Comparison of ENCODE assay signal across 8 cellular contexts in the genomic region with DNA sequence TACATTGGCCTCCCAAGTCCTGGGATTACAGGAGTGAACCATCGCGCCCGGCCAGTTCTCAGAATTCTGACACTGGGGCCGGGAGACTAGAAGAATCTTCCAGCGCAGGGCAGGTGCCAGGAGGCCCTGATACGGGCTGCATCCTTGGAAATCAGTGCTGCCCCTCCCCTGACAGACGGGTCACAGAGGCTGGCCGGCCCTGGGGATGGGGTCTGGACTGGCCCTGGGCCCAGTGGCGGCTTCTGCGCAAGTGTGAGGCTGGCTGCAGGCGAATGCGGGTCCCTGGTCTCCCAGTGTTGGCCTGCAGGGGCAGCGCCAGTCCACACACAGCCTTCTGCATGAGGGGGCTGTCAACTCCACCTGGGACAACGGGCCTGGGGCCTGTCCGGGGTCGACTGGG. TPM values are rescaled to one million over a fixed set of nuclear protein-coding genes. Genes with fewer than 3 reads are reported as not detected.
DNase-seq lines count a peak whose midpoint lies in the region; ATAC-seq lines count a peak whose summit lies in the region.

No MANE protein-coding gene starts in this region.

- POLR2A ChIA-PET in activated CD4-positive, alpha-beta memory T cell treated with anti-CD3 and anti-CD28 coated beads, Interleukin-2, amount 10 ng/mL, durations not matched to agents 7 days and 5 days (lab: Charles Lee) = no interaction called here

- ATAC-seq in GM18861 (IDR thresholded peaks at IDR 0.05; ENCODE audit: unreplicated experiment) = no peak

- peaks cover 17% of the 10 kb centered on the region for H3K36me3 Mint-ChIP-seq in activated CD4-positive, alpha-beta memory T cell treated with anti-CD3 and anti-CD28 coated beads, Interleukin-2, amount 10 ng/mL, durations not matched to agents 7 days and 5 days (ENCODE audit: low read depth)
- peaks cover 18% of the 10 kb centered on the region for H3K36me3 Mint-ChIP-seq in stimulated activated naive CD8-positive, alpha-beta T cell treated with anti-CD3 and anti-CD28 coated beads, Interleukin-15, Interleukin-2, amounts not matched to agents 100 ng/mL and 50 ng/mL, for 24 hours (ENCODE audit: low read depth)

- H3K4me3 Mint-ChIP-seq in activated CD4-positive, alpha-beta memory T cell treated with anti-CD3 and anti-CD28 coated beads, Interleukin-2, amount 10 ng/mL, durations not matched to agents 7 days and 5 days = peak overlapping the region; percentile 75
- peak overlapping the region; percentile 79 for H3K4me3 Mint-ChIP-seq in stimulated activated naive CD8-positive, alpha-beta T cell treated with anti-CD3 and anti-CD28 coated beads, Interleukin-15, Interleukin-2, amounts not matched to agents 100 ng/mL and 50 ng/mL, for 24 hours

- no peaks in the 10 kb centered on the region for H3K9me3 ChIP-seq in iPS DF 6.9 (ENCODE audit: control insufficient read depth, insufficient read depth, low read length)

- H3K4me1 ChIP-seq in iPS DF 6.9 (ENCODE audit: control insufficient read depth, insufficient read depth, low read length) = 0 out of 2 replicates have a peak, but pooled peaks cover 2% of the 10 kb centered on the region

- DNase-seq in NCI-H748 (lab: John Stamatoyannopoulos, UW; ENCODE audit: unreplicated experiment) (peak; percentile 17), NCI-H748 treated with DMSO at 0.1 percent for 48 hours (lab: John Stamatoyannopoulos, UW) (no peak), iPS DF 6.9 (ENCODE audit: low read depth, low spot score) (peak; percentile 37), HCEC 1CT (no peak), NCI-H1417 treated with DMSO at 0.1 percent for 48 hours (lab: John Stamatoyannopoulos, UW) (no peak)
- DNase-seq in activated CD4-positive, alpha-beta memory T cell treated with anti-CD3 and anti-CD28 coated beads, Interleukin-2, amount 10 ng/mL, durations not matched to agents 7 days and 5 days = no peak

- H3K27me3 ChIP-seq in iPS DF 6.9 (ENCODE audit: control insufficient read depth, insufficient read depth, low read length) = no peaks in the 10 kb centered on the region

- H3K27me3 Mint-ChIP-seq in activated CD4-positive, alpha-beta memory T cell treated with anti-CD3 and anti-CD28 coated beads, Interleukin-2, amount 10 ng/mL, durations not matched to agents 7 days and 5 days = no peaks in the 10 kb centered on the region
- no peaks in the 10 kb centered on the region for H3K27me3 Mint-ChIP-seq in stimulated activated naive CD8-positive, alpha-beta T cell treated with anti-CD3 and anti-CD28 coated beads, Interleukin-15, Interleukin-2, amounts not matched to agents 100 ng/mL and 50 ng/mL, for 24 hours

- H3K4me3 ChIP-seq in iPS DF 6.9 (ENCODE audit: low read length) = no peak overlapping the region

- CTCF ChIA-PET in activated CD4-positive, alpha-beta memory T cell treated with anti-CD3 and anti-CD28 coated beads, Interleukin-2, amount 10 ng/mL, durations not matched to agents 7 days and 5 days (lab: Charles Lee) = interaction anchor here (0.6 to 3.0 kb wide), 6 partner anchors 9 to 1674 kb away, joined by 3 to 19 read pairs (median 4); no protein-coding TSS in a partner anchor

- no peaks in the 10 kb centered on the region for H3K9me3 Mint-ChIP-seq in activated CD4-positive, alpha-beta memory T cell treated with anti-CD3 and anti-CD28 coated beads, Interleukin-2, amount 10 ng/mL, durations not matched to agents 7 days and 5 days
- no peaks in the 10 kb centered on the region for H3K9me3 Mint-ChIP-seq in stimulated activated naive CD8-positive, alpha-beta T cell treated with anti-CD3 and anti-CD28 coated beads, Interleukin-15, Interleukin-2, amounts not matched to agents 100 ng/mL and 50 ng/mL, for 24 hours

- peaks cover 15% of the 10 kb centered on the region for H3K4me1 Mint-ChIP-seq in activated CD4-positive, alpha-beta memory T cell treated with anti-CD3 and anti-CD28 coated beads, Interleukin-2, amount 10 ng/mL, durations not matched to agents 7 days and 5 days
- H3K4me1 Mint-ChIP-seq in stimulated activated naive CD8-positive, alpha-beta T cell treated with anti-CD3 and anti-CD28 coated beads, Interleukin-15, Interleukin-2, amounts not matched to agents 100 ng/mL and 50 ng/mL, for 24 hours (ENCODE audit: low read depth) = peaks cover 26% of the 10 kb centered on the region

- no peak overlapping the region for H3K27ac Mint-ChIP-seq in activated CD4-positive, alpha-beta memory T cell treated with anti-CD3 and anti-CD28 coated beads, Interleukin-2, amount 10 ng/mL, durations not matched to agents 7 days and 5 days
- peak overlapping the region; percentile 75 for H3K27ac Mint-ChIP-seq in stimulated activated naive CD8-positive, alpha-beta T cell treated with anti-CD3 and anti-CD28 coated beads, Interleukin-15, Interleukin-2, amounts not matched to agents 100 ng/mL and 50 ng/mL, for 24 hours

- WGBS in iPS DF 6.9 (ENCODE audit: insufficient coverage, insufficient read length) = no CpG with 5 or more reads among the region's 16 CpGs

- H3K27ac ChIP-seq in iPS DF 6.9 (ENCODE audit: low read length) = no peak overlapping the region

- H3K36me3 ChIP-seq in iPS DF 6.9 (ENCODE audit: control insufficient read depth, insufficient read depth, low read length) = peaks cover 7% of the 10 kb centered on the region

RNA-seq across cellular contexts. Expression of a gene that starts 0.8 kb away (rescaled TPM):
- 10 to 100 TPM; 64.1 to 69.2 TPM for total RNA-seq in activated CD4-positive, alpha-beta memory T cell treated with anti-CD3 and anti-CD28 coated beads, Interleukin-2, amount 10 ng/mL, durations not matched to agents 7 days and 5 days

RNA-seq across cellular contexts. Expression of a gene that starts 49.9 kb away (rescaled TPM):
- total RNA-seq in activated CD4-positive, alpha-beta memory T cell treated with anti-CD3 and anti-CD28 coated beads, Interleukin-2, amount 10 ng/mL, durations not matched to agents 7 days and 5 days = 10 to 100 TPM; 17.0 to 19.5 TPM

Comparison
In these comparisons a context has a peak if more than half of its experiments do, and no peak if none do; other contexts are left out.
1. DNase-seq: peak in NCI-H748 (single experiment) and iPS DF 6.9 (single experiment); none in NCI-H748 treated with DMSO at 0.1 percent for 48 hours (single experiment), activated CD4-positive, alpha-beta memory T cell treated with anti-CD3 and anti-CD28 coated beads, Interleukin-2, amount 10 ng/mL, durations not matched to agents 7 days and 5 days (single experiment), HCEC 1CT (single experiment) and NCI-H1417 treated with DMSO at 0.1 percent for 48 hours (single experiment).